Comparison of ENCODE assay signal across 29 cellular contexts in the genomic region with DNA sequence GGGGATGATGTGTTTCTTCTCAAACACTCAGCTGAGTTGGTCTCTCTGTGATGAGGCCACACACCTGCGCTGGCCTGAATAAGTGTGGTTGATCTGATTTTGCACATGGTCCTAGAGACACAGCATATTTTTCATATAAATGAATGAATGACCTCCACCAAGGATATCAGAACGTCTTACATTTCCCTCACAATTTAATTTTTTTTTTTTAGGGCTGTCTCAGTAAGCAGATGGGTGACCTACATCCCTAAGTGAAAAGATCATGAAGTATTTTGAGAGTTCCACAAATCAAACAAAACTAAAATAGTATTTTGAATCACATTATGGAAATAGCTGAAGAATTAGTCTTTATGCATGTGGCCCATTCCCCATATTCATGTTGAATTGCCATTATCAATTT.
"Had no signal": no experiment of that assay in that cellular context is flagged by ENCODE, and none has a peak within 500 bp of the region (broad histone marks: within the 10 kb centered on the region; RNA-seq: fewer than 3 reads in every experiment).

No MANE protein-coding gene starts in this region.

- H3K4me1 ChIP-seq: adrenal gland, ascending aorta, body of pancreas, breast epithelium had no signal

- H3K36me3 ChIP-seq: adrenal gland, ascending aorta, brain microvascular endothelial cell, breast epithelium, cardiac muscle cell had no signal

- DNase-seq: activated effector memory CD4-positive, alpha-beta T cell treated with anti-CD3 and anti-CD28 coated beads, Interleukin-2, amount 50 U/mL, for 16 hours; activated effector memory CD4-positive, alpha-beta T cell treated with Interleukin-2 at 50 U/mL for 16 hours; activated gamma-delta T cell; activated gamma-delta T cell treated with Interleukin-2 at 50 U/mL for 16 hours; activated naive CD4-positive, alpha-beta T cell; activated naive CD4-positive, alpha-beta T cell treated with anti-CD3 and anti-CD28 coated beads for 36 hours; activated naive CD4-positive, alpha-beta T cell treated with anti-CD3 and anti-CD28 coated beads, Interleukin-2, amount 10 ng/mL, durations not matched to agents 7 days and 5 days; activated naive CD4-positive, alpha-beta T cell treated with anti-CD3 and anti-CD28 coated beads, Interleukin-2, amount 50 U/mL, for 16 hours; activated naive CD4-positive, alpha-beta T cell treated with Interleukin-2 at 50 U/mL for 16 hours; activated naive CD8-positive, alpha-beta T cell treated with anti-CD3 and anti-CD28 coated beads for 36 hours; activated naive CD8-positive, alpha-beta T cell treated with anti-CD3 and anti-CD28 coated beads, Interleukin-2, amount 10 ng/mL, durations not matched to agents 7 days and 5 days; activated naive CD8-positive, alpha-beta T cell treated with anti-CD3 and anti-CD28 coated beads, Interleukin-2, amount 50 U/mL, for 24 hours; activated T-cell treated with anti-CD3 and anti-CD28 coated beads, Interleukin-2, amount 50 U/mL, for 24 hours; activated T-cell treated with anti-CD3 and anti-CD28 coated beads, Interleukin-2, amount 50 U/mL, for 4 hours; activated T-cell treated with anti-CD3 and anti-CD28 coated beads, Interleukin-2, amount 50 U/mL, for 48 hours; activated T-cell treated with anti-CD3 and anti-CD28 coated beads, Interleukin-2, amount 50 U/mL, for 72 hours; adrenal gland; amniotic stem cell; amygdala; anterior cingulate cortex; aorta; body of pancreas; brain microvascular endothelial cell; caudate nucleus; central memory CD4-positive, alpha-beta T cell; cerebellar nuclear complex had no signal

- H3K9me3 ChIP-seq: adrenal gland, ascending aorta, body of pancreas had no signal

- H3K27ac ChIP-seq: adrenal gland, ascending aorta, body of pancreas, brain microvascular endothelial cell, breast epithelium, cardiac muscle cell had no signal

- H3K4me3 ChIP-seq: adrenal gland, ascending aorta, body of pancreas, breast epithelium, cardiac muscle cell had no signal
